1 cellular context compared by ENCODE assay signal in the genomic region with DNA sequence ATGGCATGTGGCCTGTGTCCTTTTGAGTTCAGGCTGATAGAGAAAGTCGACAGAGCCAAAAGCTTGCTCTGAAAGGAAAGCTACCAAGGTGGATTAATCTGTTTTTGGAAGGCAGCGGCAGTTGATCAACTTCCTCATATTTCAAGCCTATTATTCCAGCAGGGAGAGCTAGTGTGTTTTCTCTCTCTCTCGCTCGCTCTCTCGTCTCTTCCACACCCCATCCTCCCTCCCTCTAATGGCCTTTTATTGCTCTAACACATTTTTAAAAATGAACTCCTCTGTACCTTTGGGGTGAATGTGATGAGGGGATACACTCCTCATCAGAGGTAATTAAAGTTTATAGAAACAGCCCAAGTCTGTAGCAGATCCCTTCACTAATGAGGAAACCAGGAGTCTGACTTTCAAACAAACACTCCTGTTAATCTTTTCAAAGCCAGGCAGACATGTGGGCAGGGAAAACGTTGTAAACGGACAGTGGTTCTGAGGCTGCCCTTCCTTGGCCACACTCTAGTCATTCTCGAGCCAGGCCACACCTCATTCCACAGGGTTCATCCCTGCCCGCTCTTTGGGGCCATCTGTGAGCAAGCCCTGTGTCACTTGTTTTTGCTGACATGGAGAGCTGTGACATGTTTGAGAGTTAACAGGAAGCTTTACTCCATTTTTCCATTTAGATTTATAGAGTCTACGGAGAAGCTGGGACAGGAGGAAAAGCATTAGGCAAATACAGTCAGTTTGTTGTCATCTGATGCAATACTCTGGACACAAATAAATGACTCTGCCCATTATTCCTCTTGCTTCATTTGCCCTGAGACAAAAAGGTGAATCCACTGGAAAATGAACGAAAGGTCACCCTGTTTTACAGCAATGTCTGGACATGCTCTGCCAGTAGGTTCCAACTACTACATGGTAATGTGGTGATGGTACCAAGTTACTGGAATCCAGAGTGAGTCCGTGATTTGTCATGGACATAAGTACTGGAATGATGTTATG.
TF ChIP-seq lines count a peak whose summit lies in the region.

No MANE protein-coding gene starts in this region.

TF ChIP-seq in HepG2, 621 proteins besides CTCF, POLR2A, EP300 and RAD21 (continued from another document and continues in another):
- TF ChIP-seq, protein P1, sequence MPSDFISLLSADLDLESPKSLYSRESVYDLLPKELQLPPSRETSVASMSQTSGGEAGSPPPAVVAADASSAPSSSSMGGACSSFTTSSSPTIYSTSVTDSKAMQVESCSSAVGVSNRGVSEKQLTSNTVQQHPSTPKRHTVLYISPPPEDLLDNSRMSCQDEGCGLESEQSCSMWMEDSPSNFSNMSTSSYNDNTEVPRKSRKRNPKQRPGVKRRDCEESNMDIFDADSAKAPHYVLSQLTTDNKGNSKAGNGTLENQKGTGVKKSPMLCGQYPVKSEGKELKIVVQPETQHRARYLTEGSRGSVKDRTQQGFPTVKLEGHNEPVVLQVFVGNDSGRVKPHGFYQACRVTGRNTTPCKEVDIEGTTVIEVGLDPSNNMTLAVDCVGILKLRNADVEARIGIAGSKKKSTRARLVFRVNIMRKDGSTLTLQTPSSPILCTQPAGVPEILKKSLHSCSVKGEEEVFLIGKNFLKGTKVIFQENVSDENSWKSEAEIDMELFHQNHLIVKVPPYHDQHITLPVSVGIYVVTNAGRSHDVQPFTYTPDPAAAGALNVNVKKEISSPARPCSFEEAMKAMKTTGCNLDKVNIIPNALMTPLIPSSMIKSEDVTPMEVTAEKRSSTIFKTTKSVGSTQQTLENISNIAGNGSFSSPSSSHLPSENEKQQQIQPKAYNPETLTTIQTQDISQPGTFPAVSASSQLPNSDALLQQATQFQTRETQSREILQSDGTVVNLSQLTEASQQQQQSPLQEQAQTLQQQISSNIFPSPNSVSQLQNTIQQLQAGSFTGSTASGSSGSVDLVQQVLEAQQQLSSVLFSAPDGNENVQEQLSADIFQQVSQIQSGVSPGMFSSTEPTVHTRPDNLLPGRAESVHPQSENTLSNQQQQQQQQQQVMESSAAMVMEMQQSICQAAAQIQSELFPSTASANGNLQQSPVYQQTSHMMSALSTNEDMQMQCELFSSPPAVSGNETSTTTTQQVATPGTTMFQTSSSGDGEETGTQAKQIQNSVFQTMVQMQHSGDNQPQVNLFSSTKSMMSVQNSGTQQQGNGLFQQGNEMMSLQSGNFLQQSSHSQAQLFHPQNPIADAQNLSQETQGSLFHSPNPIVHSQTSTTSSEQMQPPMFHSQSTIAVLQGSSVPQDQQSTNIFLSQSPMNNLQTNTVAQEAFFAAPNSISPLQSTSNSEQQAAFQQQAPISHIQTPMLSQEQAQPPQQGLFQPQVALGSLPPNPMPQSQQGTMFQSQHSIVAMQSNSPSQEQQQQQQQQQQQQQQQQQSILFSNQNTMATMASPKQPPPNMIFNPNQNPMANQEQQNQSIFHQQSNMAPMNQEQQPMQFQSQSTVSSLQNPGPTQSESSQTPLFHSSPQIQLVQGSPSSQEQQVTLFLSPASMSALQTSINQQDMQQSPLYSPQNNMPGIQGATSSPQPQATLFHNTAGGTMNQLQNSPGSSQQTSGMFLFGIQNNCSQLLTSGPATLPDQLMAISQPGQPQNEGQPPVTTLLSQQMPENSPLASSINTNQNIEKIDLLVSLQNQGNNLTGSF (CRISPR knock-in tag; IDR thresholded peaks at IDR 0.05) = no peak
- no peak for TF ChIP-seq ERF (CRISPR knock-in tag; IDR thresholded peaks at IDR 0.05)
- no peak for TF ChIP-seq ZNF350 (CRISPR knock-in tag; IDR thresholded peaks at IDR 0.05; ENCODE audit: borderline replicate concordance, low read depth)
- TF ChIP-seq TP53 (CRISPR knock-in tag; conservative IDR thresholded peaks at IDR 0.05) = no peak
- TF ChIP-seq ZNF3 (CRISPR knock-in tag; IDR thresholded peaks at IDR 0.05) = no peak
- no peak for TF ChIP-seq SATB2 (CRISPR knock-in tag; IDR thresholded peaks at IDR 0.05)
- no peak for TF ChIP-seq RFX5 (IDR thresholded peaks at IDR 0.05; ENCODE audit: low read depth, low read length)
- TF ChIP-seq, protein P2, sequence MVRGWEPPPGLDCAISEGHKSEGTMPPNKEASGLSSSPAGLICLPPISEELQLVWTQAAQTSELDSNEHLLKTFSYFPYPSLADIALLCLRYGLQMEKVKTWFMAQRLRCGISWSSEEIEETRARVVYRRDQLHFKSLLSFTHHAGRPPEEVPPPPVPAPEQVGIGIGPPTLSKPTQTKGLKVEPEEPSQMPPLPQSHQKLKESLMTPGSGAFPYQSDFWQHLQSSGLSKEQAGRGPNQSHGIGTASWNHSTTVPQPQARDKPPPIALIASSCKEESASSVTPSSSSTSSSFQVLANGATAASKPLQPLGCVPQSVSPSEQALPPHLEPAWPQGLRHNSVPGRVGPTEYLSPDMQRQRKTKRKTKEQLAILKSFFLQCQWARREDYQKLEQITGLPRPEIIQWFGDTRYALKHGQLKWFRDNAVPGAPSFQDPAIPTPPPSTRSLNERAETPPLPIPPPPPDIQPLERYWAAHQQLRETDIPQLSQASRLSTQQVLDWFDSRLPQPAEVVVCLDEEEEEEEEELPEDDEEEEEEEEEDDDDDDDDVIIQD (CRISPR knock-in tag; IDR thresholded peaks at IDR 0.05; ENCODE audit: low read depth) = peak; percentile 14; the same call in 1 of the 2 replicates
- no peak for TF ChIP-seq ZNF850 (CRISPR knock-in tag; conservative IDR thresholded peaks at IDR 0.05)
- TF ChIP-seq ASH2L (IDR thresholded peaks at IDR 0.05; ENCODE audit: insufficient read length, low read depth, low read length) = peak; percentile 55
- TF ChIP-seq NR2F1 (CRISPR knock-in tag; IDR thresholded peaks at IDR 0.05) = 0 out of 4 replicates have a peak, but pooled peaks have one; percentile 5 to 39
- no peak for TF ChIP-seq ZNF256 (CRISPR knock-in tag; conservative IDR thresholded peaks at IDR 0.05)
- TF ChIP-seq, protein P3, sequence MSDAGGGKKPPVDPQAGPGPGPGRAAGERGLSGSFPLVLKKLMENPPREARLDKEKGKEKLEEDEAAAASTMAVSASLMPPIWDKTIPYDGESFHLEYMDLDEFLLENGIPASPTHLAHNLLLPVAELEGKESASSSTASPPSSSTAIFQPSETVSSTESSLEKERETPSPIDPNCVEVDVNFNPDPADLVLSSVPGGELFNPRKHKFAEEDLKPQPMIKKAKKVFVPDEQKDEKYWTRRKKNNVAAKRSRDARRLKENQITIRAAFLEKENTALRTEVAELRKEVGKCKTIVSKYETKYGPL (CRISPR knock-in tag; IDR thresholded peaks at IDR 0.05) = no peak
- TF ChIP-seq NCOA2 (CRISPR knock-in tag; IDR thresholded peaks at IDR 0.05) = peak; percentile 44
- TF ChIP-seq CCDC6 (CRISPR knock-in tag; IDR thresholded peaks at IDR 0.05) = no peak
- TF ChIP-seq, protein P4, sequence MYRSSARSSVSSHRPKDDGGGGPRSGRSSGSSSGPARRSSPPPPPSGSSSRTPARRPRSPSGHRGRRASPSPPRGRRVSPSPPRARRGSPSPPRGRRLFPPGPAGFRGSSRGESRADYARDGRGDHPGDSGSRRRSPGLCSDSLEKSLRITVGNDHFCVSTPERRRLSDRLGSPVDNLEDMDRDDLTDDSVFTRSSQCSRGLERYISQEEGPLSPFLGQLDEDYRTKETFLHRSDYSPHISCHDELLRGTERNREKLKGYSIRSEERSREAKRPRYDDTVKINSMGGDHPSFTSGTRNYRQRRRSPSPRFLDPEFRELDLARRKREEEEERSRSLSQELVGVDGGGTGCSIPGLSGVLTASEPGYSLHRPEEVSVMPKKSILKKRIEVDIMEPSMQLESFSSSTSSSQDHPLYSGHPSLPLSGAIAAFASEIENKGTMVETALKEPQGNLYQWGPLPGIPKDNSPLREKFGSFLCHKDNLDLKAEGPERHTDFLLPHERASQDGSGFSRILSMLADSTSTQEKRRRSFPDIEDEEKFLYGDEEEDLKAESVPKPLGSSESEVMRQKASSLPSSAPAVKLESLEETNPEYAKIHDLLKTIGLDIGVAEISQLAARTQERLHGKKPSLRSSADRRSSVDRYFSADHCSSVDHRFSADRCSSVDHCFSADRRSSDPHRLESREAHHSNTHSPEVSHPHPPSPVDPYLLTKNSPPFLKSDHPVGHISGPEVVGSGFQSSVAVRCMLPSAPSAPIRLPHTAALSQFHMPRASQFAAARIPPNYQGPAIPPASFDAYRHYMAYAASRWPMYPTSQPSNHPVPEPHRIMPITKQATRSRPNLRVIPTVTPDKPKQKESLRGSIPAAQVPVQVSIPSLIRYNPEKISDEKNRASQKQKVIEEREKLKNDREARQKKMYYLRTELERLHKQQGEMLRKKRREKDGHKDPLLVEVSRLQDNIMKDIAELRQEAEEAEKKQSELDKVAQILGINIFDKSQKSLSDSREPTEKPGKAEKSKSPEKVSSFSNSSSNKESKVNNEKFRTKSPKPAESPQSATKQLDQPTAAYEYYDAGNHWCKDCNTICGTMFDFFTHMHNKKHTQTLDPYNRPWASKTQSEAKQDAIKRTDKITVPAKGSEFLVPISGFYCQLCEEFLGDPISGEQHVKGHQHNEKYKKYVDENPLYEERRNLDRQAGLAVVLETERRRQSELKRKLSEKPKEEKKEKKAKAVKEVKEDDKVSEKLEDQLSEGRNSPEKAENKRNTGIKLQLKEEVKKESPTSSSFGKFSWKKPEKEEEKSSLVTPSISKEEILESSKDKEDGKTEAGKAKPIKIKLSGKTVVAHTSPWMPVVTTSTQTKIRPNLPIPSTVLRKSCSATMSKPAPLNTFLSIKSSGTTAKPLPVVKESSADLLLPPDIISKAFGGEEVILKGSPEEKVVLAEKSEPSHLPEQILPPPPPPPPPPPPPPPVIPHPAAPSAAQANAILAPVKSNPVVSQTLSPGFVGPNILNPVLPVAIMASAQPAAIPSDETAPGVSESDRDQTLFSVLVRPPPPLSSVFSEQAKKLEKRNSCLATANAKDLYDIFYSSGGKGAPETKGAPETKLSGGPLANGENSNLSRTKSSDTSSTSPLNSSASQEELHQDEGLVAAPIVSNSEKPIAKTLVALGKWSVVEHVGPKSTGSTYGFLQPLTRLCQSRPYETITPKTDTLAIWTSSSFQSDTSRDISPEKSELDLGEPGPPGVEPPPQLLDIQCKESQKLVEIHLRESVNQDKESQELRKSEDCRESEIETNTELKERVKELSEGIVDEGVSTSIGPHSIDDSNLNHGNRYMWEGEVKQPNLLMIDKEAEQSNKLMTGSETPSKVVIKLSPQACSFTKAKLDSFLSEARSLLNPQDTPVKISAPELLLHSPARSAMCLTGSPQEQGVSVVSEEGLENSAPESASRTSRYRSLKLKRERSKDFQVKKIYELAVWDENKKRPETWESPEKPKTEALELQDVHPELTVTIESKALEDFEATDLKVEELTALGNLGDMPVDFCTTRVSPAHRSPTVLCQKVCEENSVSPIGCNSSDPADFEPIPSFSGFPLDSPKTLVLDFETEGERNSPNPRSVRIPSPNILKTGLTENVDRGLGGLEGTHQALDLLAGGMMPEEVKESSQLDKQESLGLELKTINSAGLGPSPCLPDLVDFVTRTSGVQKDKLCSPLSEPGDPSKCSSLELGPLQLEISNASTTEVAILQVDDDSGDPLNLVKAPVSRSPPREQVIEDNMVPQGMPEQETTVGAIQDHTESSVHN (CRISPR knock-in tag; IDR thresholded peaks at IDR 0.05) = no peak
- no peak for TF ChIP-seq SOX6 (IDR thresholded peaks at IDR 0.05)
- peak; percentile 90 for TF ChIP-seq SOX6 (CRISPR knock-in tag; IDR thresholded peaks at IDR 0.05)
- no peak for TF ChIP-seq ZNF224 (CRISPR knock-in tag; IDR thresholded peaks at IDR 0.05)
- TF ChIP-seq, protein P5, sequence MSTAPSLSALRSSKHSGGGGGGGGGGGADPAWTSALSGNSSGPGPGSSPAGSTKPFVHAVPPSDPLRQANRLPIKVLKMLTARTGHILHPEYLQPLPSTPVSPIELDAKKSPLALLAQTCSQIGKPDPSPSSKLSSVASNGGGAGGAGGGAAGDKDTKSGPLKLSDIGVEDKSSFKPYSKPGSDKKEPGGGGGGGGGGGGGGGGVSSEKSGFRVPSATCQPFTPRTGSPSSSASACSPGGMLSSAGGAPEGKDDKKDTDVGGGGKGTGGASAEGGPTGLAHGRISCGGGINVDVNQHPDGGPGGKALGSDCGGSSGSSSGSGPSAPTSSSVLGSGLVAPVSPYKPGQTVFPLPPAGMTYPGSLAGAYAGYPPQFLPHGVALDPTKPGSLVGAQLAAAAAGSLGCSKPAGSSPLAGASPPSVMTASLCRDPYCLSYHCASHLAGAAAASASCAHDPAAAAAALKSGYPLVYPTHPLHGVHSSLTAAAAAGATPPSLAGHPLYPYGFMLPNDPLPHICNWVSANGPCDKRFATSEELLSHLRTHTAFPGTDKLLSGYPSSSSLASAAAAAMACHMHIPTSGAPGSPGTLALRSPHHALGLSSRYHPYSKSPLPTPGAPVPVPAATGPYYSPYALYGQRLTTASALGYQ (CRISPR knock-in tag; IDR thresholded peaks at IDR 0.05) = 0 out of 2 replicates have a peak, but pooled peaks have one; percentile 24
- TF ChIP-seq HMG20A (CRISPR knock-in tag; IDR thresholded peaks at IDR 0.05; ENCODE audit: borderline replicate concordance) = peak; percentile 11; the same call in 1 of the 2 replicates
- TF ChIP-seq, protein P6, sequence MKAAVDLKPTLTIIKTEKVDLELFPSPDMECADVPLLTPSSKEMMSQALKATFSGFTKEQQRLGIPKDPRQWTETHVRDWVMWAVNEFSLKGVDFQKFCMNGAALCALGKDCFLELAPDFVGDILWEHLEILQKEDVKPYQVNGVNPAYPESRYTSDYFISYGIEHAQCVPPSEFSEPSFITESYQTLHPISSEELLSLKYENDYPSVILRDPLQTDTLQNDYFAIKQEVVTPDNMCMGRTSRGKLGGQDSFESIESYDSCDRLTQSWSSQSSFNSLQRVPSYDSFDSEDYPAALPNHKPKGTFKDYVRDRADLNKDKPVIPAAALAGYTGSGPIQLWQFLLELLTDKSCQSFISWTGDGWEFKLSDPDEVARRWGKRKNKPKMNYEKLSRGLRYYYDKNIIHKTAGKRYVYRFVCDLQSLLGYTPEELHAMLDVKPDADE (CRISPR knock-in tag; IDR thresholded peaks at IDR 0.05) = no peak
- peak; percentile 42; the same call in 1 of the 2 replicates for TF ChIP-seq ZFY (CRISPR knock-in tag; IDR thresholded peaks at IDR 0.05)
- TF ChIP-seq, protein P7, sequence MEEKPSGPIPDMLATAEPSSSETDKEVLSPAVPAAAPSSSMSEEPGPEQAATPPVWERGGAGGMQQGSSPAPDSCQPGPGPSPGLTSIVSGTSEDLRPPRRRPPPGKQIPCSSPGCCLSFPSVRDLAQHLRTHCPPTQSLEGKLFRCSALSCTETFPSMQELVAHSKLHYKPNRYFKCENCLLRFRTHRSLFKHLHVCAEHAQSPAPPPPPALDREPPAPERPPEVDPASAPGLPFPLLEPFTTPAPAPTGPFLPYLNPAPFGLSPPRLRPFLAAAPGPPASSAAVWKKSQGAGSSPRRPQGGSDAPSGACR (CRISPR knock-in tag; IDR thresholded peaks at IDR 0.05) = no peak
- TF ChIP-seq NFE2 (CRISPR knock-in tag; IDR thresholded peaks at IDR 0.05) = no peak
- TF ChIP-seq, protein P8, sequence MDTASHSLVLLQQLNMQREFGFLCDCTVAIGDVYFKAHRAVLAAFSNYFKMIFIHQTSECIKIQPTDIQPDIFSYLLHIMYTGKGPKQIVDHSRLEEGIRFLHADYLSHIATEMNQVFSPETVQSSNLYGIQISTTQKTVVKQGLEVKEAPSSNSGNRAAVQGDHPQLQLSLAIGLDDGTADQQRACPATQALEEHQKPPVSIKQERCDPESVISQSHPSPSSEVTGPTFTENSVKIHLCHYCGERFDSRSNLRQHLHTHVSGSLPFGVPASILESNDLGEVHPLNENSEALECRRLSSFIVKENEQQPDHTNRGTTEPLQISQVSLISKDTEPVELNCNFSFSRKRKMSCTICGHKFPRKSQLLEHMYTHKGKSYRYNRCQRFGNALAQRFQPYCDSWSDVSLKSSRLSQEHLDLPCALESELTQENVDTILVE (CRISPR knock-in tag; IDR thresholded peaks at IDR 0.05) = peak; percentile 16; the same call in 1 of the 2 replicates
- no peak for TF ChIP-seq RAD51 (IDR thresholded peaks at IDR 0.05; ENCODE audit: borderline replicate concordance)
- TF ChIP-seq, protein P9, sequence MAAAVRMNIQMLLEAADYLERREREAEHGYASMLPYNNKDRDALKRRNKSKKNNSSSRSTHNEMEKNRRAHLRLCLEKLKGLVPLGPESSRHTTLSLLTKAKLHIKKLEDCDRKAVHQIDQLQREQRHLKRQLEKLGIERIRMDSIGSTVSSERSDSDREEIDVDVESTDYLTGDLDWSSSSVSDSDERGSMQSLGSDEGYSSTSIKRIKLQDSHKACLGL (CRISPR knock-in tag; IDR thresholded peaks at IDR 0.05) = no peak
- no peak for TF ChIP-seq ZSCAN20 (CRISPR knock-in tag; IDR thresholded peaks at IDR 0.05; ENCODE audit: borderline replicate concordance)
